ENCODE assay signal across 9 cellular contexts in the genomic region with DNA sequence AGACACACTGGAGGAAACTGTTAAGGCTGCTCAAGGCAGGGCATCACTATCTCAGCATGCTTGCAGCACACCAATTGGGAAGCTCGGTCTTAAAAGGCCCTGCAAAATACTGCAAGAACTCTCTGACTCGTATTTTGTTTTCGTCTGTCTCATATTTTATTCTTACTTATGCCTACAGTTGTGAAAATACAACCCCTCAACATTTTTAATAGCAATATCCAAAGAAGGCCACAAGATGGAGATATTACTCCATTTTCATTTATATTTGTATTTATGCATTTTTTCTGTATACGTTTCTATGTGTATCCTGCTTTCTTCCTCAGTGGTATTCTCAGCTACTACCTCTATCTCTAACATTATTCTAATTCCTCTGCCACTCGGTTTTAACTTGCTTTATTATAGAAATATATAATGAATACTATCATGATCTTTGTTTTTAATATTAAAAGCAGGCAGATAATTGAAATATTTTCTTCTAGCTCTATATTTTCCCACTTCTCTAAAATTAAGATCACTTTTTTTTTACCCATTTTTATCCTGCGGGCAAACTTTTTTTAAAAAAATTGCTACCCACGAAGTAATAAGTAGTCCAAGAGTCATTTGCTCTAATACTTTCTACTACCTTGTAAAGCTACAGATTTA. TPM values are rescaled to one million over a fixed set of nuclear protein-coding genes. Genes with fewer than 3 reads are reported as not detected.
DNase-seq lines count a peak whose midpoint lies in the region; ATAC-seq, FAIRE-seq and TF ChIP-seq lines count a peak whose summit lies in the region.
"Had no signal": no experiment of that assay in that cellular context is flagged by ENCODE, and none has a peak within 500 bp of the region (broad histone marks: within the 10 kb centered on the region; RNA-seq: fewer than 3 reads in every experiment).

No MANE protein-coding gene starts in this region.

- 68 to 78% (median 71%) methylated on average over 7 of the region's 7 CpGs for WGBS in heart left ventricle, 4 donors
- WGBS in right cardiac atrium, result 73% methylated on average over 7 of the region's 7 CpGs
- WGBS in gastroesophageal sphincter (ENCODE audit: low coverage in 1 of 2), 2 donors, result 70% methylated on average over 6 to 7 of the region's 7 CpGs
- WGBS in tibial nerve, 2 donors, result 70% methylated on average over 7 of the region's 7 CpGs

- H3K4me3 ChIP-seq in heart left ventricle (no peak overlapping the region), right cardiac atrium (ENCODE audit: low read length) (no peak overlapping the region), gastroesophageal sphincter (no peak overlapping the region), tibial nerve (no peak overlapping the region)
- H3K4me3 ChIP-seq: skin epidermis had no signal

- TF ChIP-seq CTCF in heart left ventricle (IDR thresholded peaks at IDR 0.05) (peak; percentile 31 to 66 (median 54)), gastroesophageal sphincter (IDR thresholded peaks at IDR 0.05) (peak; percentile 33 to 61 (median 40)), tibial nerve (IDR thresholded peaks at IDR 0.05) (peak; percentile 28 to 61 (median 51))

- H3K36me3 ChIP-seq in heart left ventricle (no peaks in the 10 kb centered on the region), gastroesophageal sphincter (no peaks in the 10 kb centered on the region), tibial nerve (no peaks in the 10 kb centered on the region)

- no peaks in the 10 kb centered on the region for H3K9me3 ChIP-seq in heart left ventricle
- H3K9me3 ChIP-seq in right cardiac atrium (ENCODE audit: control insufficient read depth, low read length), result no peaks in the 10 kb centered on the region
- H3K9me3 ChIP-seq in gastroesophageal sphincter, result no peaks in the 10 kb centered on the region
- H3K9me3 ChIP-seq in tibial nerve, result no peaks in the 10 kb centered on the region

- ATAC-seq in heart left ventricle (no peak), right cardiac atrium (no peak), gastroesophageal sphincter (no peak), HG02642 (IDR thresholded peaks at IDR 0.05; ENCODE audit: poor library complexity, unreplicated experiment) (no peak), GM21786 (IDR thresholded peaks at IDR 0.05; ENCODE audit: unreplicated experiment) (no peak)

- TF ChIP-seq POLR2A in heart left ventricle (IDR thresholded peaks at IDR 0.05) (no peak), gastroesophageal sphincter (IDR thresholded peaks at IDR 0.05) (no peak), tibial nerve (IDR thresholded peaks at IDR 0.05) (no peak)

- TF ChIP-seq EP300 in gastroesophageal sphincter (IDR thresholded peaks at IDR 0.05) (no peak), tibial nerve (IDR thresholded peaks at IDR 0.05) (no peak)

- DNase-seq in heart left ventricle, result no peak
- DNase-seq in right cardiac atrium, result no peak
- DNase-seq in RCC 7860 (ENCODE audit: low spot score), result peak; percentile 37
- DNase-seq in tibial nerve (ENCODE audit: low spot score in 2 of 2), result no peak
- DNase-seq in middle frontal gyrus (ENCODE audit: extremely low spot score, low spot score), result no peak

- H3K27ac ChIP-seq in heart left ventricle, result no peak overlapping the region
- H3K27ac ChIP-seq in right cardiac atrium (ENCODE audit: low read length), result no peak overlapping the region
- H3K27ac ChIP-seq in gastroesophageal sphincter, result no peak overlapping the region
- no peak overlapping the region for H3K27ac ChIP-seq in tibial nerve
- H3K27ac ChIP-seq: skin epidermis had no signal

- intact Hi-C loops in heart left ventricle (cut with DNase I) (loop anchor here in 6 of 10 donors (2.0 to 10.0 kb wide), 7 partner anchors 431 to 1071 kb away; no protein-coding TSS in a partner anchor), right cardiac atrium (cut with DNase I) (loop anchor here in 1 of 4 donors (10.0 kb wide), 1 partner anchor 241 kb away; no protein-coding TSS in a partner anchor)

- peaks cover 0 to 23% (median 2%) of the 10 kb centered on the region in 12 donors for H3K4me1 ChIP-seq in heart left ventricle
- H3K4me1 ChIP-seq in right cardiac atrium (ENCODE audit: control insufficient read depth, insufficient read depth, low read length), result peaks cover 2% of the 10 kb centered on the region
- peaks cover 0 to 28% (median 2%) of the 10 kb centered on the region in 3 donors for H3K4me1 ChIP-seq in gastroesophageal sphincter
- H3K4me1 ChIP-seq in tibial nerve, result peaks cover 0 to 45% (median 0%) of the 10 kb centered on the region in 4 donors

- no peaks in the 10 kb centered on the region for H3K27me3 ChIP-seq in heart left ventricle
- no peaks in the 10 kb centered on the region for H3K27me3 ChIP-seq in right cardiac atrium (ENCODE audit: control insufficient read depth, insufficient read depth)
- no peaks in the 10 kb centered on the region for H3K27me3 ChIP-seq in gastroesophageal sphincter
- H3K27me3 ChIP-seq in tibial nerve, result no peaks in the 10 kb centered on the region

- FAIRE-seq in RCC 7860 (lab: Jason Lieb, UNC), result peak; percentile 73

RNA-seq across cellular contexts. Expression of gene DNAJC1, which starts 10.0 kb away (rescaled TPM):
- 10 to 100 TPM in 8 of 9 donors, 1 to 10 TPM in 1; 9.5 to 68.4 (median 14.1) TPM for total RNA-seq in heart left ventricle
- 10 to 100 TPM; 11.0 to 23.5 TPM for polyA plus RNA-seq in heart left ventricle
- total RNA-seq in right cardiac atrium, result 10 to 100 TPM; 13.9 to 21.4 (median 17.9) TPM
- polyA plus RNA-seq in right cardiac atrium, result 14.0 TPM
- 10 to 100 TPM; 40.8 to 87.0 (median 65.4) TPM for total RNA-seq in gastroesophageal sphincter
- total RNA-seq in tibial nerve, result 100 to 1,000 TPM in 1 of 4 donors, 10 to 100 TPM in 3; 71.7 to 112 (median 82.9) TPM
